2 cellular contexts compared by ENCODE assay signal in the genomic region with DNA sequence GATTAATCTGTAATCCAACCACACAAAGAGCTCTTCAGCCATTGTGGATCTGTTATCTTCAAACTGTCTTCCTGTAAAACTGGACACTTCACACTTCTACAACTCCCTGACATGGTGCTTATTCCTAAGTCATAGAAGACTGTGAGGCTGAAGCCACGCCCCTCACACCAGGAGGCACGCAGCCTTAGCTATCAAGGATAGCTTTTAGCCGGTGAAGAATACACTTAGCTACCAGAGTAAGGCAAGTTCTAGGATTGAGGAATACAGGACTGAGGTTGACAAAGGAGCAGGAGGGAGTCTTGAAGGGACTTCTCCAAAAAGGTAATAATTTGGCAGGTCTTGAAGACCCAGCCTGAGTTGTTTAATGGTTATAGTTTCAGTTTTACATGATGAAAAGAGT.
TF ChIP-seq lines count a peak whose summit lies in the region.

No MANE protein-coding gene starts in this region.

TF ChIP-seq in GM23338, 12 proteins besides CTCF, POLR2A, EP300 and RAD21 (continued from another document):
- no peak for TF ChIP-seq ZNF462 (CRISPR knock-in tag; IDR thresholded peaks at IDR 0.05)
- no peak for TF ChIP-seq ZNF331 (CRISPR knock-in tag; IDR thresholded peaks at IDR 0.05; ENCODE audit: low read depth)
- no peak for TF ChIP-seq EZH2phosphoT487 (IDR thresholded peaks at IDR 0.05; ENCODE audit: unreplicated experiment)

TF ChIP-seq in SK-N-SH, 30 proteins besides CTCF, POLR2A, EP300 and RAD21 (continued from another document):
- TF ChIP-seq MXI1 (IDR thresholded peaks at IDR 0.05; ENCODE audit: low read depth, low read length) (no peak), YY1 (IDR thresholded peaks at IDR 0.05; ENCODE audit: low read depth) (no peak), RFX5 (IDR thresholded peaks at IDR 0.05; ENCODE audit: low read length) (no peak), PBX3 (IDR thresholded peaks at IDR 0.05) (no peak), EZH2phosphoT487 (IDR thresholded peaks at IDR 0.05; ENCODE audit: borderline replicate concordance, low read depth) (no peak)
